Comparison of ENCODE assay signal across 8 cellular contexts in the genomic region with DNA sequence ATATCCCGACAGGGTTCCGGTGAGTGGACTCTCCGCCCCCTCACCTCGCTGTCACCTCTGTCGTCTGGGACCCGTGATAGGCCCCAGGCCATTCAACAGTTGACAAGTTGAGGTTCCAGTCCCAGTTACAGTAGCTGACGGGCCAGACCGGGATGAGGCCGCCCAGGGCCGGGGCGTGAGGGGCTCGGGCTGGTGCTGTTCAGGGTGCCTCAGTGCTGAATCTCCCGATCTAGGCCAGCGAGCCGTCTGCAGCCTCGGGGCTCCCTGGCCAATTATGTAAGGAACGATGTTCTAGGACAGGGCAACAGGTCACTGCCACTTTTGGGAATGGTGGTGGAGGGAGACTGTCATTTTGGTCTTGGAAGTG. TPM values are rescaled to one million over a fixed set of nuclear protein-coding genes. Genes with fewer than 3 reads are reported as not detected.
A peak's percentile ranks its signal among the peaks of the same experiment; 100 is the strongest.
DNase-seq lines count a peak whose midpoint lies in the region; TF ChIP-seq lines count a peak whose summit lies in the region.

No MANE protein-coding gene starts in this region.

- H3K27ac ChIP-seq in cardiac muscle cell = peak overlapping the region; percentile 89
- H3K27ac ChIP-seq in stomach = peak overlapping the region; percentile 77 to 88 (median 85)

- H3K4me1 ChIP-seq in cardiac muscle cell (ENCODE audit: low read depth) (no peaks in the 10 kb centered on the region), stomach (peaks cover 13 to 64% (median 54%) of the 10 kb centered on the region in 4 donors)

- peak overlapping the region; percentile 86 for H3K4me3 ChIP-seq in cardiac muscle cell
- H3K4me3 ChIP-seq in MG63 = peak overlapping the region; percentile 72
- peak overlapping the region; percentile 60 for H3K4me3 ChIP-seq in astrocyte of the spinal cord (ENCODE audit: low read depth, low read length)
- peak overlapping the region; percentile 76 to 99 (median 90) for H3K4me3 ChIP-seq in stomach

- TF ChIP-seq EP300 in stomach (IDR thresholded peaks at IDR 0.05) = no peak

- WGBS in stomach, 5 donors = 1 to 5% (median 1%) methylated on average over 8 to 17 of the region's 17 CpGs

- no peak for TF ChIP-seq CTCF in cardiac muscle cell (IDR thresholded peaks at IDR 0.05; ENCODE audit: low read depth, low read length)
- TF ChIP-seq CTCF in astrocyte of the spinal cord (IDR thresholded peaks at IDR 0.05; ENCODE audit: low read depth, low read length) = no peak
- TF ChIP-seq CTCF in stomach (IDR thresholded peaks at IDR 0.05) = no peak

- DNase-seq in cardiac muscle cell (ENCODE audit: low read depth in 1 of 2, low spot score in 1 of 2) = peak in 1 of 2 donors; percentile 34
- no peak for DNase-seq in cardiac septum (ENCODE audit: low spot score)
- DNase-seq in MG63 = no peak
- no peak for DNase-seq in astrocyte of the spinal cord (ENCODE audit: low read depth, low spot score)
- DNase-seq in kidney tubule cell (ENCODE audit: low spot score) = peak; percentile 6
- DNase-seq in stomach = no peak
- DNase-seq in NCI-H446 treated with DMSO at 0.1 percent for 48 hours (lab: John Stamatoyannopoulos, UW) = no peak
- no peak for DNase-seq in NCI-H748 (lab: John Stamatoyannopoulos, UW; ENCODE audit: unreplicated experiment)

- TF ChIP-seq POLR2A in stomach (IDR thresholded peaks at IDR 0.05) = no peak

- no peaks in the 10 kb centered on the region for H3K9me3 ChIP-seq in cardiac muscle cell (ENCODE audit: low read depth)
- no peaks in the 10 kb centered on the region for H3K9me3 ChIP-seq in MG63
- H3K9me3 ChIP-seq in stomach = no peaks in the 10 kb centered on the region

- in situ Hi-C loops in astrocyte of the spinal cord (cut with HindIII; ENCODE audit: low sequenced_read_pairs) = no loop called here

- H3K36me3 ChIP-seq in cardiac muscle cell = peaks cover 35% of the 10 kb centered on the region
- H3K36me3 ChIP-seq in MG63 = peaks cover 10% of the 10 kb centered on the region
- H3K36me3 ChIP-seq in stomach = peaks cover 6 to 41% (median 40%) of the 10 kb centered on the region in 4 donors

- intact Hi-C loops in cardiac septum (cut with DNase I) = loop anchor here (5.0 kb wide), 2 partner anchors 50 to 55 kb away; partner anchors contain the start of gene ADAT1
- intact Hi-C loops in stomach (cut with DNase I; ENCODE audit: low total_unique reads) = no loop called here

- H3K27me3 ChIP-seq in cardiac muscle cell = no peaks in the 10 kb centered on the region
- H3K27me3 ChIP-seq in MG63 = no peaks in the 10 kb centered on the region
- H3K27me3 ChIP-seq in stomach = no peaks in the 10 kb centered on the region

RNA-seq across cellular contexts. Expression of gene GABARAPL2, which starts 0.7 kb away (rescaled TPM):
- 125 and 139 TPM in 2 replicates for total RNA-seq in cardiac muscle cell
- polyA plus RNA-seq in cardiac muscle cell = 426 and 456 TPM in 2 replicates
- total RNA-seq in cardiac septum = 233 TPM
- 17.3 and 70.4 TPM in 2 replicates for total RNA-seq in MG63 (2014; rRNA removed; shearing (Covaris generic); ENCODE audit: low replicate concordance)
- total RNA-seq in stomach = 100 to 1,000 TPM in 2 of 5 donors, 10 to 100 TPM in 3; 29.8 to 192 (median 81.4) TPM
- polyA plus RNA-seq in stomach = 100 to 1,000 TPM in 2 of 3 donors, 10 to 100 TPM in 1; 83.4 to 198 (median 171) TPM

RNA-seq across cellular contexts. Expression of gene TMEM231, which starts 10.8 kb away (rescaled TPM):
- total RNA-seq in cardiac muscle cell = 17.1 and 23.7 TPM in 2 replicates
- 20.3 and 21.5 TPM in 2 replicates for polyA plus RNA-seq in cardiac muscle cell
- 8.5 TPM for total RNA-seq in cardiac septum
- 6.0 and 8.8 TPM in 2 replicates for total RNA-seq in MG63 (2014; rRNA removed; shearing (Covaris generic); ENCODE audit: low replicate concordance)
- total RNA-seq in stomach = 10 to 100 TPM in 2 of 5 donors, 1 to 10 TPM in 2, not detected in 1; 4.6 to 14.1 (median 11.2) TPM
- polyA plus RNA-seq in stomach = 1 to 10 TPM; 1.1 to 2.9 (median 1.5) TPM

RNA-seq across cellular contexts. Expression of gene CHST5, which starts 31.0 kb away (rescaled TPM):
- total RNA-seq in cardiac muscle cell (0.35 and 0.66 TPM in 2 replicates), cardiac septum (0.11 TPM), stomach (10 to 100 TPM in 1 of 5 donors, 1 to 10 TPM in 3, not detected in 1; 1.1 to 23.2 (median 3.0) TPM)
- polyA plus RNA-seq in cardiac muscle cell (0.05 TPM in 1 of 2 replicates, not detected in the other), stomach (under 1 TPM in 1 of 3 donors, not detected in 2; 0.05 TPM)
- total RNA-seq in MG63 (2014; rRNA removed; shearing (Covaris generic); ENCODE audit: low replicate concordance) = not detected in 2 replicates

RNA-seq across cellular contexts. Expression of gene ADAT1, which starts 56.2 kb away (rescaled TPM):
- total RNA-seq in cardiac muscle cell (52.4 and 66.1 TPM in 2 replicates), cardiac septum (28.0 TPM), stomach (10 to 100 TPM in 3 of 5 donors, 1 to 10 TPM in 1, under 1 TPM in 1; 0.58 to 69.8 (median 25.8) TPM)
- polyA plus RNA-seq in cardiac muscle cell (21.6 and 23.3 TPM in 2 replicates), stomach (10 to 100 TPM in 1 of 3 donors, 1 to 10 TPM in 2; 6.0 to 18.2 (median 7.8) TPM)
- total RNA-seq in MG63 (2014; rRNA removed; shearing (Covaris generic); ENCODE audit: low replicate concordance) = 12.5 and 29.6 TPM in 2 replicates
